ENCODE assay signal across 8 cellular contexts in genomic region chr19:36492689-36493453, GRCh38. TPM values are rescaled to one million over a fixed set of nuclear protein-coding genes. Genes with fewer than 3 reads are reported as not detected.
A peak's percentile ranks its signal among the peaks of the same experiment; 100 is the strongest.
DNase-seq lines count a peak whose midpoint lies in the region; ATAC-seq and TF ChIP-seq lines count a peak whose summit lies in the region.
"Not testable (repeated sequence)": the region's sequence is repeated elsewhere in the genome, so short reads cannot be mapped to it uniquely, and the experiment has no call there.

No MANE protein-coding gene starts in this region.

- WGBS in SK-N-SH (ENCODE audit: low lambda C conversion rate), result 55% methylated on average over 18 of the region's 18 CpGs
- whole genome bisulfite sequencing in adrenal gland, 4 donors, result 61 to 91% (median 65%) methylated on average over 11 to 18 of the region's 18 CpGs
- WGBS in spleen, 5 donors, result 48 to 69% (median 62%) methylated on average over 18 of the region's 18 CpGs

- H3K9me3 ChIP-seq in SK-N-SH; adrenal gland (replicated peaks in 1 of 3): not testable (repeated sequence)
- H3K9me3 ChIP-seq in left lung (peaks cover 0 to 46% of the 10 kb centered on the region in 2 donors), spleen (peaks cover 0 to 46% (median 27%) of the 10 kb centered on the region in 8 donors)

- not testable (repeated sequence) for TF ChIP-seq EP300 in SK-N-SH (IDR thresholded peaks at IDR 0.05; ENCODE audit: borderline replicate concordance in 1 of 2, low read depth in 1 of 2, low read length in 1 of 2)

- TF ChIP-seq CTCF in SK-N-SH (IDR thresholded peaks at IDR 0.05), result peak; percentile 52
- TF ChIP-seq CTCF in adrenal gland (IDR thresholded peaks at IDR 0.05), result peak; percentile 43 to 71 (median 62)
- peak; percentile 65 for TF ChIP-seq CTCF in fibroblast of mammary gland (conservative IDR thresholded peaks at IDR 0.05; ENCODE audit: control insufficient read depth, insufficient read depth, low read depth, low read length)
- peak; percentile 41 to 54 for TF ChIP-seq CTCF in left lung (IDR thresholded peaks at IDR 0.05)
- peak; percentile 18 to 71 (median 58) for TF ChIP-seq CTCF in spleen (IDR thresholded peaks at IDR 0.05 in 8 of 11, conservative IDR thresholded peaks at IDR 0.05 in 3 of 11)

- not testable (repeated sequence) for TF ChIP-seq POLR2A in adrenal gland (IDR thresholded peaks at IDR 0.05); spleen (IDR thresholded peaks at IDR 0.05)

- in situ Hi-C loops in ACHN (cut with HindIII; ENCODE audit: low pct_ligation_motif_present, low pct_unique_long_range_greater_than_20kb, low sequenced_read_pairs), result not testable (repeated sequence)

- TF ChIP-seq RAD21 in SK-N-SH (IDR thresholded peaks at IDR 0.05; ENCODE audit: low read length), result peak; percentile 61

- H3F3A ChIP-seq in SK-N-SH (replicated peaks; ENCODE audit: insufficient read depth), result not testable (repeated sequence)

- not testable (repeated sequence) for H3K4me2 ChIP-seq in SK-N-SH

- POLR2A ChIA-PET in SK-N-SH (lab: Yijun Ruan, JAX), result not testable (repeated sequence)

- not testable (repeated sequence) for ATAC-seq in left lung

- H3K27ac ChIP-seq in SK-N-SH (ENCODE audit: low read depth in 2 of 2, low read length in 1 of 2); adrenal gland; left lung: not testable (repeated sequence)
- H3K27ac ChIP-seq in spleen, result peak overlapping the region in 3 of 8 donors; percentile 36 to 59 (median 47)

- H4K20me1 ChIP-seq in SK-N-SH (ENCODE audit: insufficient read depth), result not testable (repeated sequence)

- H3K9me2 ChIP-seq in SK-N-SH, result not testable (repeated sequence)

- CTCF ChIA-PET in SK-N-SH (lab: Yijun Ruan, JAX), result not testable (repeated sequence)

- not testable (repeated sequence) for H3K36me3 ChIP-seq in SK-N-SH (replicated peaks in 1 of 2; ENCODE audit: control insufficient read depth in 1 of 2, insufficient read depth in 2 of 2, low read length in 1 of 2); adrenal gland (replicated peaks in 1 of 2); left lung; spleen

- peak; percentile 17 for DNase-seq in ACHN
- DNase-seq in GM03348 (ENCODE audit: low spot score), result peak; percentile 36
- peak; percentile 44 for DNase-seq in NAMALWA (ENCODE audit: low spot score)
- peak; percentile 40 for DNase-seq in SK-N-SH
- peak; percentile 31 to 88 (median 73) for DNase-seq in adrenal gland
- peak; percentile 72 for DNase-seq in fibroblast of mammary gland (ENCODE audit: low read depth)
- DNase-seq in left lung, result peak in 1 of 2 donors; percentile 48
- DNase-seq in spleen, result peak; percentile 80

- H3K9ac ChIP-seq in SK-N-SH, result not testable (repeated sequence)

- H3K4me1 ChIP-seq in SK-N-SH (ENCODE audit: control insufficient read depth in 1 of 2, insufficient read depth in 2 of 2, low read depth in 1 of 2, low read length in 1 of 2); adrenal gland (replicated peaks in 1 of 2): not testable (repeated sequence)
- H3K4me1 ChIP-seq in left lung (peaks cover 3 to 11% of the 10 kb centered on the region in 2 donors), spleen (peaks cover 0 to 17% (median 15%) of the 10 kb centered on the region in 6 donors)

- H3K4me3 ChIP-seq in SK-N-SH (ENCODE audit: low read depth in 2 of 2, low read length in 1 of 2); adrenal gland; fibroblast of mammary gland (ENCODE audit: control insufficient read depth, low read depth, low read length); left lung: not testable (repeated sequence)
- H3K4me3 ChIP-seq in spleen, result peak overlapping the region in 1 of 8 donors; percentile 32

- H3K79me2 ChIP-seq in SK-N-SH (ENCODE audit: insufficient read depth), result peaks cover 11% of the 10 kb centered on the region; the same call in 1 of the 2 replicates

- not testable (repeated sequence) for H2AFZ ChIP-seq in SK-N-SH (ENCODE audit: low read depth)

- intact Hi-C loops in adrenal gland (cut with DNase I), result loop anchor here in 1 of 2 donors (10.0 kb wide), 1 partner anchor 298 kb away; no protein-coding TSS in a partner anchor
- intact Hi-C loops in left lung (cut with DNase I); spleen (cut with DNase I; ENCODE audit: low total_unique reads): not testable (repeated sequence)

- H3K27me3 ChIP-seq in SK-N-SH (ENCODE audit: insufficient read depth); adrenal gland; left lung; spleen (replicated peaks in 1 of 7): not testable (repeated sequence)

TF ChIP-seq in SK-N-SH, 30 proteins besides CTCF, POLR2A, EP300 and RAD21:
- TF ChIP-seq SMC3 (IDR thresholded peaks at IDR 0.05; ENCODE audit: low read depth, low read length), result peak; percentile 57

RNA-seq across cellular contexts. Expression of gene ZNF566, which starts 3.5 kb away (rescaled TPM):
- polyA plus RNA-seq in SK-N-SH (2012; rRNA removed) (1.7 and 3.4 TPM in 2 replicates), adrenal gland (10 to 100 TPM in 2 of 3 donors, 1 to 10 TPM in 1; 9.5 to 12.3 (median 10.6) TPM), spleen (1 to 10 TPM; 6.6 to 7.6 (median 7.4) TPM)
- 2.5 and 2.8 TPM in 2 replicates for polyA plus RNA-seq in SK-N-SH (2012; cell fraction: cytosol; rRNA removed)
- 5.7 and 6.7 TPM in 2 replicates for polyA plus RNA-seq in SK-N-SH (2012; cell fraction: nucleus; rRNA removed)
- total RNA-seq in adrenal gland (10 to 100 TPM in 6 of 8 donors, 1 to 10 TPM in 2; 7.4 to 20.9 (median 12.6) TPM), left lung (10 to 100 TPM in 1 of 2 donors, 1 to 10 TPM in 1; 8.8 to 12.0 TPM), spleen (10 to 100 TPM; 14.6 to 24.8 (median 17.5) TPM)

RNA-seq across cellular contexts. Expression of gene ZNF260, which starts 35.2 kb away (rescaled TPM):
- 2.6 and 4.7 TPM in 2 replicates for polyA plus RNA-seq in SK-N-SH (2012; rRNA removed)
- polyA plus RNA-seq in SK-N-SH (2012; cell fraction: cytosol; rRNA removed), result 4.9 and 5.3 TPM in 2 replicates
- polyA plus RNA-seq in SK-N-SH (2012; cell fraction: nucleus; rRNA removed), result 2.9 and 4.8 TPM in 2 replicates
- total RNA-seq in adrenal gland, result 10 to 100 TPM in 6 of 8 donors, 1 to 10 TPM in 2; 9.4 to 16.0 (median 11.8) TPM
- 10 to 100 TPM in 1 of 3 donors, 1 to 10 TPM in 2; 2.2 to 16.5 (median 3.2) TPM for polyA plus RNA-seq in adrenal gland
- 10 to 100 TPM in 1 of 2 donors, 1 to 10 TPM in 1; 8.5 to 14.4 TPM for total RNA-seq in left lung
- 10 to 100 TPM in 5 of 7 donors, 1 to 10 TPM in 2; 8.7 to 14.8 (median 12.4) TPM for total RNA-seq in spleen
- polyA plus RNA-seq in spleen, result 1 to 10 TPM; 2.9 to 5.4 (median 3.7) TPM
